ENCODE assay signal across 12 cellular contexts in genomic region chr6:52227495-52227894, GRCh38. TPM values are rescaled to one million over a fixed set of nuclear protein-coding genes. Genes with fewer than 3 reads are reported as not detected.
DNase-seq lines count a peak whose midpoint lies in the region; ATAC-seq and TF ChIP-seq lines count a peak whose summit lies in the region.
"Had no signal": no experiment of that assay in that cellular context is flagged by ENCODE, and none has a peak within 500 bp of the region (broad histone marks: within the 10 kb centered on the region; RNA-seq: fewer than 3 reads in every experiment).

No MANE protein-coding gene starts in this region.

- no peaks in the 10 kb centered on the region for H3K79me2 ChIP-seq in OCI-LY3 (ENCODE audit: low read length)

- H3K4me1 Mint-ChIP-seq in WTC11 = 0 out of 2 replicates have a peak, but pooled peaks cover 2% of the 10 kb centered on the region
- H3K4me1 Mint-ChIP-seq: brain had no signal

- peak; percentile 40 to 66 for DNase-seq in stimulated activated CD4-positive, alpha-beta T cell treated with anti-CD3 and anti-CD28 coated beads, Interleukin-12 subunit alpha, Interleukin-12 subunit beta, amount 100 ng/mL, for 24 hours (ENCODE audit: low read depth in 2 of 2)
- no peak for DNase-seq in GOT3 (lab: John Stamatoyannopoulos, UW)
- DNase-seq in superior temporal gyrus (ENCODE audit: extremely low spot score) = no peak
- DNase-seq in WTC11 (ENCODE audit: low spot score) = no peak
- DNase-seq in islet precursor cell = no peak
- DNase-seq: NCI-H510A treated with DMSO at 0.1 percent for 48 hours, stomach had no signal

- CTCF ChIA-PET in WTC11 (lab: Charles Lee) = interaction anchor here (0.6 kb wide), 1 partner anchor 36 kb away, joined by 3 read pairs; no protein-coding TSS in a partner anchor

- no peak overlapping the region for H3K4me3 Mint-ChIP-seq in WTC11
- H3K4me3 Mint-ChIP-seq: brain had no signal

- no peaks in the 10 kb centered on the region for H3K9me3 ChIP-seq in OCI-LY3 (ENCODE audit: insufficient read depth, low read length)
- H3K9me3 ChIP-seq: stomach had no signal

- H3K27me3 Mint-ChIP-seq in WTC11 (ENCODE audit: low read depth) = no peaks in the 10 kb centered on the region

- peaks cover 29% of the 10 kb centered on the region for H3K4me1 ChIP-seq in OCI-LY3 (ENCODE audit: low read length)
- H3K4me1 ChIP-seq: stomach had no signal

- no peak overlapping the region for H3K9ac ChIP-seq in OCI-LY3 (ENCODE audit: low read length)

- POLR2A ChIA-PET in WTC11 (lab: Charles Lee) = no interaction called here

- no peaks in the 10 kb centered on the region for H4K20me1 ChIP-seq in OCI-LY3 (ENCODE audit: insufficient read depth, low read length)

- H3K4me3 ChIP-seq in OCI-LY3 (ENCODE audit: low read length) = no peak overlapping the region
- H3K4me3 ChIP-seq: stomach had no signal

- H3K27ac ChIP-seq in OCI-LY3 (ENCODE audit: low read length) = no peak overlapping the region
- H3K27ac ChIP-seq: stomach had no signal

- TF ChIP-seq CTCF in OCI-LY3 (IDR thresholded peaks at IDR 0.05; ENCODE audit: low read depth, low read length) (no peak), WTC11 (IDR thresholded peaks at IDR 0.05) (no peak)

- H3K27me3 ChIP-seq in OCI-LY3 (ENCODE audit: low read depth, low read length) = no peaks in the 10 kb centered on the region
- H3K27me3 ChIP-seq: stomach had no signal

- no peaks in the 10 kb centered on the region for H3K9me3 Mint-ChIP-seq in WTC11
- H3K9me3 Mint-ChIP-seq: brain had no signal

- H3K36me3 Mint-ChIP-seq in WTC11 = no peaks in the 10 kb centered on the region
- H3K36me3 Mint-ChIP-seq: brain had no signal

- ATAC-seq in GM18870 (IDR thresholded peaks at IDR 0.05; ENCODE audit: unreplicated experiment) (peak; percentile 99), HG02642 (IDR thresholded peaks at IDR 0.05; ENCODE audit: poor library complexity, unreplicated experiment) (peak; percentile 99), WTC11 (no peak)
- ATAC-seq: left lobe of liver had no signal

- H3K4me2 ChIP-seq in OCI-LY3 (ENCODE audit: low read length) = peak overlapping the region; percentile 41

- no peak overlapping the region for H3K27ac Mint-ChIP-seq in WTC11
- H3K27ac Mint-ChIP-seq: brain had no signal

- no peaks in the 10 kb centered on the region for H3K36me3 ChIP-seq in OCI-LY3 (replicated peaks; ENCODE audit: low read depth, low read length)
- H3K36me3 ChIP-seq: stomach had no signal

- no peak overlapping the region for H2AFZ ChIP-seq in OCI-LY3 (ENCODE audit: low read depth, low read length)

TF ChIP-seq in WTC11, 78 proteins besides CTCF, POLR2A, EP300 and RAD21 (continues in another document):
- TF ChIP-seq RELA (CRISPR knock-in tag; IDR thresholded peaks at IDR 0.05; ENCODE audit: borderline replicate concordance) (no peak), GRHL2 (CRISPR knock-in tag; IDR thresholded peaks at IDR 0.05; ENCODE audit: insufficient replicate concordance, severe bottlenecking) (no peak), ZNF281 (CRISPR knock-in tag; IDR thresholded peaks at IDR 0.05) (no peak), ESRRA (CRISPR knock-in tag; IDR thresholded peaks at IDR 0.05; ENCODE audit: borderline replicate concordance) (no peak), AR (CRISPR knock-in tag; IDR thresholded peaks at IDR 0.05) (no peak), IRF1 (CRISPR knock-in tag; IDR thresholded peaks at IDR 0.05) (no peak), ZNF416 (CRISPR knock-in tag; IDR thresholded peaks at IDR 0.05) (no peak), ATF2 (CRISPR knock-in tag; IDR thresholded peaks at IDR 0.05; ENCODE audit: borderline replicate concordance, low read depth) (no peak), EMX1 (CRISPR knock-in tag; IDR thresholded peaks at IDR 0.05) (no peak), ERG (CRISPR knock-in tag; IDR thresholded peaks at IDR 0.05) (no peak), ZNF512 (CRISPR knock-in tag; IDR thresholded peaks at IDR 0.05; ENCODE audit: borderline replicate concordance) (no peak), ETV6 (CRISPR knock-in tag; IDR thresholded peaks at IDR 0.05) (no peak), FOXJ3 (CRISPR knock-in tag; IDR thresholded peaks at IDR 0.05; ENCODE audit: borderline replicate concordance) (no peak), CREB1 (CRISPR knock-in tag; IDR thresholded peaks at IDR 0.05) (no peak)

RNA-seq across cellular contexts. Expression of gene IL17F, which starts 16.8 kb away (rescaled TPM):
- total RNA-seq in WTC11 (2021) = not detected in 3 replicates
- total RNA-seq: left lobe of liver, stomach had no signal

RNA-seq across cellular contexts. Expression of gene IL17A, which starts 41.3 kb away (rescaled TPM):
- total RNA-seq in WTC11 (2021) = not detected in 3 replicates
- total RNA-seq: left lobe of liver, stomach had no signal

RNA-seq across cellular contexts. Expression of gene MCM3, which starts 57.0 kb away (rescaled TPM):
- total RNA-seq in WTC11 (2021) = 252 to 276 TPM (median 253 TPM) in 3 replicates

Comparison
In these comparisons a context has a peak if more than half of its experiments do, and no peak if none do; other contexts are left out.
1. DNase-seq: peak in stimulated activated CD4-positive, alpha-beta T cell treated with anti-CD3 and anti-CD28 coated beads, Interleukin-12 subunit alpha, Interleukin-12 subunit beta, amount 100 ng/mL, for 24 hours (2 of 2); none in GOT3 (single experiment), superior temporal gyrus (single experiment), WTC11 (single experiment) and islet precursor cell (single experiment).